In the genomic region with DNA sequence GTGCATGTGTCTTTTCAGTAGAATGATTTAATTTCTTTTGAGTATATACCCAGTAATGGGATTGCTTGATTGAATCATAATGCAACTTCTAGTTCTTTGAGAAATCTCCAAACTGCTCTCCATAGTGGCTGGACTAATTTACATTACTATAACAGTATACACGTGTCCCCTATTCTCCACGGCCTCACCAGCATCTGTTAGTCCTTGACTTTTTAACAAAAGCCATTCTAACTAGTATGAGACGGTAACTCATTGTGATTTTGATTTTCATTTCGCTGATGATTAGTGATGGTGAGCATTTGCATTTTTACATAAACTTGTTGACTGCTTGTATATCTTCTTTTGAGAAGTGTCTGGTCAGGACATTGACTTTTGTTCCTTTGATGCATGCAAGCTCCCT, we compare ENCODE assay signal across 10 cellular contexts.
"Had no signal": no experiment of that assay in that cellular context is flagged by ENCODE, and none has a peak within 500 bp of the region (broad histone marks: within the 10 kb centered on the region; RNA-seq: fewer than 3 reads in every experiment).

No MANE protein-coding gene starts in this region.

- ATAC-seq: HCT116, HepG2 had no signal

- H3K4me3 Mint-ChIP-seq: HFFc6, IgD-negative memory B cell had no signal

- H3K4me2 ChIP-seq: KMS-11 had no signal

- H3K27ac Mint-ChIP-seq: HFFc6, IgD-negative memory B cell had no signal

- H3K27ac ChIP-seq: GM23248, HL-60, KMS-11 had no signal

- H3K4me3 ChIP-seq: GM23248 had no signal

- DNase-seq: GM23248, GOT3, H7, HFFc6, KBM-7 had no signal

- H3K36me3 Mint-ChIP-seq: IgD-negative memory B cell had no signal

- H3K9ac ChIP-seq: GM23248, KMS-11 had no signal

- H2AFZ ChIP-seq: GM23248 had no signal

- FAIRE-seq: HepG2 had no signal
